In genomic region chr15:36359286-36359685, GRCh38 we compare ENCODE assay signal across 13 cellular contexts.
"Had no signal": no experiment of that assay in that cellular context is flagged by ENCODE, and none has a peak within 500 bp of the region (broad histone marks: within the 10 kb centered on the region; RNA-seq: fewer than 3 reads in every experiment).

No MANE protein-coding gene starts in this region.

- DNase-seq: activated CD4-positive, alpha-beta T cell treated with anti-CD3 and anti-CD28 coated beads for 1 hour; activated CD4-positive, alpha-beta T cell treated with anti-CD3 and anti-CD28 coated beads, Interleukin-2, amount 50 U/mL, for 48 hours; activated CD8-positive, alpha-beta memory T cell treated with anti-CD3 and anti-CD28 coated beads, Interleukin-2, amount 10 ng/mL, durations not matched to agents 7 days and 5 days; activated effector memory CD4-positive, alpha-beta T cell treated with anti-CD3 and anti-CD28 coated beads, Interleukin-2, amount 50 U/mL, for 16 hours; activated T-cell treated with anti-CD3 and anti-CD28 coated beads, Interleukin-2, amount 50 U/mL, for 24 hours; amniotic stem cell; cerebellar nuclear complex; dermis blood vessel endothelial cell; hypothalamus; kidney glomerular epithelial cell; stimulated activated CD4-positive, alpha-beta T cell treated with anti-CD3 and anti-CD28 coated beads, Interleukin-4, amount 100 ng/mL, for 4 hours had no signal

- H3K79me2 ChIP-seq: parathyroid adenoma had no signal

- ATAC-seq: activated CD8-positive, alpha-beta memory T cell treated with anti-CD3 and anti-CD28 coated beads, Interleukin-2, amount 10 ng/mL, durations not matched to agents 7 days and 5 days; activated naive CD4-positive, alpha-beta T cell treated with anti-CD3 and anti-CD28 coated beads, Interleukin-2, amount 50 U/mL, for 72 hours had no signal

- H3K9ac ChIP-seq: parathyroid adenoma had no signal

- H3K27ac ChIP-seq: parathyroid adenoma had no signal

- H3K4me1 ChIP-seq: parathyroid adenoma had no signal

- H2AFZ ChIP-seq: parathyroid adenoma had no signal
